ENCODE assay signal across 9 cellular contexts in the genomic region with DNA sequence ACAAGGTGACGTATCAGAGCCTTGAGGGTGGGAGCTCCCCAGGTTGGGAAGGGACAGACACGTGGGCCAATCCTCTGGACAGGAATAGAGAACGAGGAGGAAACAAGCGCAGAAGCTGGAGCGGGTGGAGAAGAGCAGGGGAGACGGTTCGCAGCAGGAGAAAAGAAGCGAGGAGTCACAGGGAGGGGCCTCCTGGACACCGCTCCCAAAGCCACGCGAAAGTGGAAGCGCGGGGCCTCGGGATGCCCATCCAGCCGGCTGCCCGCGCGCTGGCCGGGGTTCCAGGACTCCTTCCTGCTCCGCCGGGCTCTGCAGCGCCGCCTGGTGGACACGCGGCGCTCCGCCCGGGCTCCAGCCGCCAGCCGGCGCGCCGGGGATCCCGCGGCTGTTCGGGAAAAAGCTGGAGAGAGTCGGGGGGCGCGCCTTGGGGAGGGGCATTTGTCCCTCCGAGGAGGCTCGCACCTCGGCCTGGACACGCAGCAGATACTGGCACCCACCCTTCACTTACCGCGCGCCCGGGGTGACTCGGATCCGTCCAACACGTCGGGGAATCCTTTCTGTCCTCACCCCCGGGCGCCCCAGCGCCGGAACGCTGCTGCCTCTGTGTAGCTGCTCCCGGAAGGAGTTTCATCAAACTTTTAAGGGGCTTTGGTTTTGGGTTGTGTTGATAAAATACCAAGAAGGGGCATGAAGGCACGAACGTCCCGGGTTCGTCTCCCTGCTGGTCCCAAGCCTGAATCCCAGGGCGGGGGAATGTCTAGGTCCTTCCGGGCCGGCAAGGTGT. TPM values are rescaled to one million over a fixed set of nuclear protein-coding genes. Genes with fewer than 3 reads are reported as not detected.
DNase-seq lines count a peak whose midpoint lies in the region; ATAC-seq and TF ChIP-seq lines count a peak whose summit lies in the region.
"Had no signal": no experiment of that assay in that cellular context is flagged by ENCODE, and none has a peak within 500 bp of the region (broad histone marks: within the 10 kb centered on the region; RNA-seq: fewer than 3 reads in every experiment).

No MANE protein-coding gene starts in this region.

- DNase-seq in CD8-positive, alpha-beta T cell = no peak
- peak; percentile 70 for DNase-seq in HuH-7 (ENCODE audit: low spot score)
- DNase-seq in lung microvascular endothelial cell (ENCODE audit: low read depth in 2 of 2) = peak; percentile 24 to 46
- peak; percentile 88 for DNase-seq in upper lobe of right lung
- no peak for DNase-seq in DMS153 (lab: John Stamatoyannopoulos, UW)
- no peak for DNase-seq in activated effector memory CD4-positive, alpha-beta T cell treated with Interleukin-2 at 50 U/mL for 16 hours

- H3K36me3 ChIP-seq in CD8-positive, alpha-beta T cell (ENCODE audit: insufficient read depth, low read length) = no peaks in the 10 kb centered on the region
- H3K36me3 ChIP-seq in duodenal mucosa (ENCODE audit: control insufficient read depth in 1 of 2, insufficient read depth in 2 of 2, low read length in 2 of 2) = peaks cover 0 to 8% of the 10 kb centered on the region in 2 donors
- peaks cover 8% of the 10 kb centered on the region for H3K36me3 ChIP-seq in upper lobe of right lung

- no peak for ATAC-seq in CD8-positive, alpha-beta T cell
- ATAC-seq in upper lobe of right lung (peak; percentile 73), HG03139 (IDR thresholded peaks at IDR 0.05; ENCODE audit: unreplicated experiment) (no peak)

- no peaks in the 10 kb centered on the region for H3K9me3 Mint-ChIP-seq in CD8-positive, alpha-beta T cell

- peaks cover 10% of the 10 kb centered on the region for H3K4me1 ChIP-seq in CD8-positive, alpha-beta T cell (ENCODE audit: insufficient read depth, low read length)
- H3K4me1 ChIP-seq in duodenal mucosa (ENCODE audit: control insufficient read depth in 1 of 2, insufficient read depth in 2 of 2, low read length in 2 of 2) (peaks cover 8 to 11% of the 10 kb centered on the region in 2 donors), upper lobe of right lung (peaks cover 11% of the 10 kb centered on the region)

- H3K9me3 ChIP-seq in CD8-positive, alpha-beta T cell (ENCODE audit: low read length) = no peaks in the 10 kb centered on the region
- H3K9me3 ChIP-seq in duodenal mucosa (ENCODE audit: control insufficient read depth in 1 of 2, low read length in 2 of 2) (no peaks in the 10 kb centered on the region), upper lobe of right lung (no peaks in the 10 kb centered on the region)

- H3K27me3 Mint-ChIP-seq in CD8-positive, alpha-beta T cell (ENCODE audit: low read depth) = peaks cover 52% of the 10 kb centered on the region

- peak overlapping the region; percentile 78 to 86 for H3K9ac ChIP-seq in duodenal mucosa (ENCODE audit: low read depth in 1 of 2, low read length in 2 of 2)

- H3K27ac ChIP-seq in CD8-positive, alpha-beta T cell (ENCODE audit: low read depth, low read length) = no peak overlapping the region
- H3K27ac ChIP-seq in duodenal mucosa (ENCODE audit: low read depth, low read length) = peak overlapping the region; percentile 82
- H3K27ac ChIP-seq in upper lobe of right lung = peak overlapping the region; percentile 96

- H3K27ac Mint-ChIP-seq in CD8-positive, alpha-beta T cell = no peak overlapping the region

- intact Hi-C loops in CD8-positive, alpha-beta T cell (cut with DNase I, micrococcal nuclease) = no loop called here
- intact Hi-C loops in upper lobe of right lung (cut with DNase I) = loop anchor here (5.0 to 10.0 kb wide), 2 partner anchors 101 to 642 kb away; no protein-coding TSS in a partner anchor

- TF ChIP-seq CTCF in CD8-positive, alpha-beta T cell (IDR thresholded peaks at IDR 0.05) = peak; percentile 15
- peak; percentile 97 for TF ChIP-seq CTCF in upper lobe of right lung (IDR thresholded peaks at IDR 0.05)

- no peak overlapping the region for H3K4me3 ChIP-seq in CD8-positive, alpha-beta T cell (ENCODE audit: low read depth, low read length)
- peak overlapping the region; percentile 75 to 92 for H3K4me3 ChIP-seq in duodenal mucosa (ENCODE audit: low read depth in 1 of 2, low read length in 2 of 2)
- H3K4me3 ChIP-seq in upper lobe of right lung = peak overlapping the region; percentile 81

- H3K27me3 ChIP-seq in CD8-positive, alpha-beta T cell (ENCODE audit: insufficient read depth, low read length) = peaks cover 22% of the 10 kb centered on the region
- no peaks in the 10 kb centered on the region for H3K27me3 ChIP-seq in duodenal mucosa (ENCODE audit: control insufficient read depth in 1 of 2, insufficient read depth in 2 of 2, low read length in 2 of 2)
- H3K27me3 ChIP-seq in upper lobe of right lung = peaks cover 11% of the 10 kb centered on the region

- POLR2A ChIA-PET in CD8-positive, alpha-beta T cell (lab: Charles Lee) = no interaction called here

- CTCF ChIA-PET in CD8-positive, alpha-beta T cell (lab: Charles Lee) = interaction anchor here (0.6 kb wide), 1 partner anchor 64 kb away, joined by 3 read pairs; no protein-coding TSS in a partner anchor

- peaks cover 10% of the 10 kb centered on the region for H3K4me1 Mint-ChIP-seq in CD8-positive, alpha-beta T cell (ENCODE audit: low read depth)

- no peaks in the 10 kb centered on the region for H3K36me3 Mint-ChIP-seq in CD8-positive, alpha-beta T cell

- H3K4me3 Mint-ChIP-seq in CD8-positive, alpha-beta T cell = no peak overlapping the region

RNA-seq across cellular contexts. Expression of gene ZNF503, which starts 6.2 kb away (rescaled TPM):
- not detected for total RNA-seq in CD8-positive, alpha-beta T cell
- total RNA-seq in lung microvascular endothelial cell = 0.87 and 0.99 TPM in 2 replicates
- total RNA-seq in upper lobe of right lung = 36.2 TPM

RNA-seq across cellular contexts. Expression of gene LRMDA, which starts 36.1 kb away (rescaled TPM):
- total RNA-seq in CD8-positive, alpha-beta T cell = not detected
- total RNA-seq in lung microvascular endothelial cell (8.1 and 17.3 TPM in 2 replicates), upper lobe of right lung (20.0 TPM)
- total RNA-seq: myocyte had no signal

Comparison
In these comparisons a context has a peak if more than half of its experiments do, and no peak if none do; other contexts are left out.
1. DNase-seq: peak in HuH-7 (single experiment), lung microvascular endothelial cell (2 of 2) and upper lobe of right lung (single experiment); none in CD8-positive, alpha-beta T cell (0 of 7), DMS153 (single experiment) and activated effector memory CD4-positive, alpha-beta T cell treated with Interleukin-2 at 50 U/mL for 16 hours (single experiment).
2. RNA of gene ZNF503, which starts 6.2 kb away (total RNA-seq): 36.2 TPM in upper lobe of right lung (single experiment); 0.87 to 0.99 TPM in lung microvascular endothelial cell and not detected in CD8-positive, alpha-beta T cell; every median in the first group is over 10 times any median in the second.